In genomic region chr4:18021720-18022571, GRCh38 we compare ENCODE assay signal across 8 cellular contexts. TPM values are rescaled to one million over a fixed set of nuclear protein-coding genes. Genes with fewer than 3 reads are reported as not detected.
DNase-seq lines count a peak whose midpoint lies in the region; ATAC-seq and TF ChIP-seq lines count a peak whose summit lies in the region.

TSS of gene LCORL (minus strand) at chr4:18021755. CDS start at chr4:18021751, 4 bp downstream.

- ATAC-seq in GM18868 (IDR thresholded peaks at IDR 0.05; ENCODE audit: unreplicated experiment) (peak; percentile 74), HG03135 (IDR thresholded peaks at IDR 0.05; ENCODE audit: unreplicated experiment) (peak; percentile 78)

- H3K36me3 ChIP-seq in smooth muscle cell (ENCODE audit: low read depth) = no peaks in the 10 kb centered on the region

- H4K20me1 ChIP-seq in smooth muscle cell (ENCODE audit: low read depth) = peaks cover 27% of the 10 kb centered on the region

- peaks cover 7% of the 10 kb centered on the region for H3F3A ChIP-seq in smooth muscle cell (ENCODE audit: low read depth)

- CTCF ChIA-PET in AG04449 (lab: Yijun Ruan, JAX) = interaction anchor here (1.0 to 1.2 kb wide), 2 partner anchors 16 to 205 kb away, joined by 3 read pairs; no protein-coding TSS in a partner anchor

- peak within 1 kb of the TSS; percentile 92 for H3K4me2 ChIP-seq in smooth muscle cell

- POLR2A ChIA-PET in AG04449 (lab: Yijun Ruan, JAX) = interaction anchor here (0.6 to 1.0 kb wide), 2 partner anchors 28 to 211 kb away, joined by 3 to 4 read pairs; partner anchors contain the start of genes DCAF16 and NCAPG

- WGBS in smooth muscle cell (ENCODE audit: low lambda C conversion rate) = 2% methylated on average over 53 of the region's 71 CpGs

- H3K9me3 ChIP-seq in smooth muscle cell (replicated peaks; ENCODE audit: low read depth) = no peaks in the 10 kb centered on the region

- DNase-seq in AG04449 (ENCODE audit: low read depth, low spot score) = peak; percentile 64
- peak; percentile 96 for DNase-seq in NCI-H2196 treated with DMSO at 0.1 percent for 48 hours (lab: John Stamatoyannopoulos, UW; ENCODE audit: unreplicated experiment)
- peak; percentile 96 to 97 for DNase-seq in cardiac fibroblast (ENCODE audit: low read depth in 2 of 2)
- DNase-seq in iPS-NIHi7 (ENCODE audit: extremely low spot score) = peak; percentile 85
- DNase-seq in smooth muscle cell (lab: John Stamatoyannopoulos, UW; ENCODE audit: unreplicated experiment) = peak; percentile 79

- H3K4me1 ChIP-seq in smooth muscle cell (ENCODE audit: low read depth) = peaks cover 12% of the 10 kb centered on the region

- TF ChIP-seq CTCF in AG04449 (IDR thresholded peaks at IDR 0.05; ENCODE audit: insufficient read depth, low read length, missing control alignments) (no peak), WI38 (IDR thresholded peaks at IDR 0.05; ENCODE audit: low read depth, low read length) (no peak), cardiac fibroblast (IDR thresholded peaks at IDR 0.05; ENCODE audit: low read depth, low read length) (no peak), smooth muscle cell (IDR thresholded peaks at IDR 0.05; ENCODE audit: borderline replicate concordance, insufficient read depth, poor library complexity, severe bottlenecking) (no peak)

- H3K9ac ChIP-seq in smooth muscle cell (ENCODE audit: low read depth) = peak within 1 kb of the TSS; percentile 73

- H3K4me3 ChIP-seq in AG04449 (ENCODE audit: low read depth, low read length) (peak within 1 kb of the TSS; percentile 87), WI38 (ENCODE audit: low read depth, low read length) (peak within 1 kb of the TSS; percentile 87), cardiac fibroblast (replicated peaks in 1 of 2; ENCODE audit: low read depth in 2 of 2, low read length in 2 of 2) (peak within 1 kb of the TSS; percentile 80 to 88), smooth muscle cell (peak within 1 kb of the TSS; percentile 73)

- H3K79me2 ChIP-seq in smooth muscle cell (ENCODE audit: low read depth) = peaks cover 37% of the 10 kb centered on the region

- H3K27ac ChIP-seq in smooth muscle cell (ENCODE audit: low read depth) = peak within 1 kb of the TSS; percentile 78

- H3K27me3 ChIP-seq in smooth muscle cell (ENCODE audit: low read depth) = no peaks in the 10 kb centered on the region

- H2AFZ ChIP-seq in smooth muscle cell (ENCODE audit: low read depth) = peak within 1 kb of the TSS; percentile 98

RNA-seq across cellular contexts. Expression of gene LCORL, which starts in this region (rescaled TPM):
- total RNA-seq in smooth muscle cell = 15.9 and 16.6 TPM in 2 replicates
- polyA plus RNA-seq in smooth muscle cell = 6.7 and 11.2 TPM in 2 replicates

Comparison
In these comparisons a context has a peak if more than half of its experiments do, and no peak if none do; other contexts are left out.
1. Peak in every context shown above with its lines: DNase-seq, ATAC-seq, H3K4me3 ChIP-seq and H3K27ac ChIP-seq.